1 cellular context compared by ENCODE assay signal in the genomic region with DNA sequence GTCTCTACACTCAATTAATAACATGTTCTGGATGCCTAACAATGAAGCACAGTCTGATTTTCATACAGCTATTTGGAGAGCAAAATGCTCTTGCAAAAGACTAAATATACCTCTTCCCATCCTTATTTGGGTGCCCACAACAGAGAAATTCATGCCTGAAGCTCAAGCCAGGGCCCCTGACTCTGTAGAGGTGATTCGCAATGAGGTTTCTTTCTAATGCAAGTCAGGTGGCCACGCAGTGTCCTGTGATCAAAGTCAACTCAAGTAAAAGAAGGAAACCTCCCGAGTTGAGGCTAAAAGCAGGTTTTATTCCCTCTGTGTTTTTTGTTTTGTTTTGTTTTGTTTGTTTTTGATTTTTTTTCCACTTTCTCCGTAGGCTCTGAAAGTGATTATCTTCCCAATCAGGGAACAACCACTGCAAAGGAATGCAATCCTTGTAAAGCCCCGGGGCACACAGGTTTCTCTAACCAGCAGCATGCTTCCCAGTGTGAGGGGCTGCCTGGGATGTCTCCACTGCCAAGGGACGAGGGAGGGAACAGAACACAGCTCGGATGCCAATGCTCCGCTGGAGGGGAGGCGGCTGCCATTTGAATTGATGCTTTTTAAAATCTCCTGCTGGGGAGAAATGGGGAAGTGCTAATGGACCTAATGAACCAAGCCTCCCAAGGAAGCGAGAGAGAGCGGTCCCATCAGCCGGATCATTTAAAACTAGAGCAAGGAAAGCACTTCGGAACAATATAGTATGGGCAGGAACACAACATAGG.
TF ChIP-seq lines count a peak whose summit lies in the region.

No MANE protein-coding gene starts in this region.

TF ChIP-seq in GM23338, 12 proteins besides CTCF, POLR2A, EP300 and RAD21:
- TF ChIP-seq ZNF331 (CRISPR knock-in tag; IDR thresholded peaks at IDR 0.05; ENCODE audit: low read depth): no peak
- TF ChIP-seq, protein P1, sequence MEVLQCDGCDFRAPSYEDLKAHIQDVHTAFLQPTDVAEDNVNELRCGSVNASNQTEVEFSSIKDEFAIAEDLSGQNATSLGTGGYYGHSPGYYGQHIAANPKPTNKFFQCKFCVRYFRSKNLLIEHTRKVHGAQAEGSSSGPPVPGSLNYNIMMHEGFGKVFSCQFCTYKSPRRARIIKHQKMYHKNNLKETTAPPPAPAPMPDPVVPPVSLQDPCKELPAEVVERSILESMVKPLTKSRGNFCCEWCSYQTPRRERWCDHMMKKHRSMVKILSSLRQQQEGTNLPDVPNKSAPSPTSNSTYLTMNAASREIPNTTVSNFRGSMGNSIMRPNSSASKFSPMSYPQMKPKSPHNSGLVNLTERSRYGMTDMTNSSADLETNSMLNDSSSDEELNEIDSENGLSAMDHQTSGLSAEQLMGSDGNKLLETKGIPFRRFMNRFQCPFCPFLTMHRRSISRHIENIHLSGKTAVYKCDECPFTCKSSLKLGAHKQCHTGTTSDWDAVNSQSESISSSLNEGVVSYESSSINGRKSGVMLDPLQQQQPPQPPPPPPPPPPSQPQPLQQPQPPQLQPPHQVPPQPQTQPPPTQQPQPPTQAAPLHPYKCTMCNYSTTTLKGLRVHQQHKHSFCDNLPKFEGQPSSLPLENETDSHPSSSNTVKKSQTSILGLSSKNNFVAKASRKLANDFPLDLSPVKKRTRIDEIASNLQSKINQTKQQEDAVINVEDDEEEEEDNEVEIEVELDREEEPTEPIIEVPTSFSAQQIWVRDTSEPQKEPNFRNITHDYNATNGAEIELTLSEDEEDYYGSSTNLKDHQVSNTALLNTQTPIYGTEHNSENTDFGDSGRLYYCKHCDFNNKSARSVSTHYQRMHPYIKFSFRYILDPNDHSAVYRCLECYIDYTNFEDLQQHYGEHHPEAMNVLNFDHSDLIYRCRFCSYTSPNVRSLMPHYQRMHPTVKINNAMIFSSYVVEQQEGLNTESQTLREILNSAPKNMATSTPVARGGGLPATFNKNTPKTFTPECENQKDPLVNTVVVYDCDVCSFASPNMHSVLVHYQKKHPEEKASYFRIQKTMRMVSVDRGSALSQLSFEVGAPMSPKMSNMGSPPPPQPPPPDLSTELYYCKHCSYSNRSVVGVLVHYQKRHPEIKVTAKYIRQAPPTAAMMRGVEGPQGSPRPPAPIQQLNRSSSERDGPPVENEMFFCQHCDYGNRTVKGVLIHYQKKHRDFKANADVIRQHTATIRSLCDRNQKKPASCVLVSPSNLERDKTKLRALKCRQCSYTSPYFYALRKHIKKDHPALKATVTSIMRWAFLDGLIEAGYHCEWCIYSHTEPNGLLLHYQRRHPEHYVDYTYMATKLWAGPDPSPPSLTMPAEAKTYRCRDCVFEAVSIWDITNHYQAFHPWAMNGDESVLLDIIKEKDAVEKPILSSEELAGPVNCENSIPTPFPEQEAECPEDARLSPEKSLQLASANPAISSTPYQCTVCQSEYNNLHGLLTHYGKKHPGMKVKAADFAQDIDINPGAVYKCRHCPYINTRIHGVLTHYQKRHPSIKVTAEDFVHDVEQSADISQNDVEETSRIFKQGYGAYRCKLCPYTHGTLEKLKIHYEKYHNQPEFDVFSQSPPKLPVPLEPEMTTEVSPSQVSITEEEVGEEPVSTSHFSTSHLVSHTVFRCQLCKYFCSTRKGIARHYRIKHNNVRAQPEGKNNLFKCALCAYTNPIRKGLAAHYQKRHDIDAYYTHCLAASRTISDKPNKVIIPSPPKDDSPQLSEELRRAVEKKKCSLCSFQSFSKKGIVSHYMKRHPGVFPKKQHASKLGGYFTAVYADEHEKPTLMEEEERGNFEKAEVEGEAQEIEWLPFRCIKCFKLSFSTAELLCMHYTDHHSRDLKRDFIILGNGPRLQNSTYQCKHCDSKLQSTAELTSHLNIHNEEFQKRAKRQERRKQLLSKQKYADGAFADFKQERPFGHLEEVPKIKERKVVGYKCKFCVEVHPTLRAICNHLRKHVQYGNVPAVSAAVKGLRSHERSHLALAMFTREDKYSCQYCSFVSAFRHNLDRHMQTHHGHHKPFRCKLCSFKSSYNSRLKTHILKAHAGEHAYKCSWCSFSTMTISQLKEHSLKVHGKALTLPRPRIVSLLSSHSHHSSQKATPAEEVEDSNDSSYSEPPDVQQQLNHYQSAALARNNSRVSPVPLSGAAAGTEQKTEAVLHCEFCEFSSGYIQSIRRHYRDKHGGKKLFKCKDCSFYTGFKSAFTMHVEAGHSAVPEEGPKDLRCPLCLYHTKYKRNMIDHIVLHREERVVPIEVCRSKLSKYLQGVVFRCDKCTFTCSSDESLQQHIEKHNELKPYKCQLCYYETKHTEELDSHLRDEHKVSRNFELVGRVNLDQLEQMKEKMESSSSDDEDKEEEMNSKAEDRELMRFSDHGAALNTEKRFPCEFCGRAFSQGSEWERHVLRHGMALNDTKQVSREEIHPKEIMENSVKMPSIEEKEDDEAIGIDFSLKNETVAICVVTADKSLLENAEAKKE (CRISPR knock-in tag; IDR thresholded peaks at IDR 0.05): no peak
- TF ChIP-seq ZNF114 (CRISPR knock-in tag; IDR thresholded peaks at IDR 0.05): no peak
- no peak for TF ChIP-seq JUNB (IDR thresholded peaks at IDR 0.05; ENCODE audit: unreplicated experiment)
- no peak for TF ChIP-seq EZH2phosphoT487 (IDR thresholded peaks at IDR 0.05; ENCODE audit: unreplicated experiment)
- TF ChIP-seq, protein P2, sequence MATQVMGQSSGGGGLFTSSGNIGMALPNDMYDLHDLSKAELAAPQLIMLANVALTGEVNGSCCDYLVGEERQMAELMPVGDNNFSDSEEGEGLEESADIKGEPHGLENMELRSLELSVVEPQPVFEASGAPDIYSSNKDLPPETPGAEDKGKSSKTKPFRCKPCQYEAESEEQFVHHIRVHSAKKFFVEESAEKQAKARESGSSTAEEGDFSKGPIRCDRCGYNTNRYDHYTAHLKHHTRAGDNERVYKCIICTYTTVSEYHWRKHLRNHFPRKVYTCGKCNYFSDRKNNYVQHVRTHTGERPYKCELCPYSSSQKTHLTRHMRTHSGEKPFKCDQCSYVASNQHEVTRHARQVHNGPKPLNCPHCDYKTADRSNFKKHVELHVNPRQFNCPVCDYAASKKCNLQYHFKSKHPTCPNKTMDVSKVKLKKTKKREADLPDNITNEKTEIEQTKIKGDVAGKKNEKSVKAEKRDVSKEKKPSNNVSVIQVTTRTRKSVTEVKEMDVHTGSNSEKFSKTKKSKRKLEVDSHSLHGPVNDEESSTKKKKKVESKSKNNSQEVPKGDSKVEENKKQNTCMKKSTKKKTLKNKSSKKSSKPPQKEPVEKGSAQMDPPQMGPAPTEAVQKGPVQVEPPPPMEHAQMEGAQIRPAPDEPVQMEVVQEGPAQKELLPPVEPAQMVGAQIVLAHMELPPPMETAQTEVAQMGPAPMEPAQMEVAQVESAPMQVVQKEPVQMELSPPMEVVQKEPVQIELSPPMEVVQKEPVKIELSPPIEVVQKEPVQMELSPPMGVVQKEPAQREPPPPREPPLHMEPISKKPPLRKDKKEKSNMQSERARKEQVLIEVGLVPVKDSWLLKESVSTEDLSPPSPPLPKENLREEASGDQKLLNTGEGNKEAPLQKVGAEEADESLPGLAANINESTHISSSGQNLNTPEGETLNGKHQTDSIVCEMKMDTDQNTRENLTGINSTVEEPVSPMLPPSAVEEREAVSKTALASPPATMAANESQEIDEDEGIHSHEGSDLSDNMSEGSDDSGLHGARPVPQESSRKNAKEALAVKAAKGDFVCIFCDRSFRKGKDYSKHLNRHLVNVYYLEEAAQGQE (IDR thresholded peaks at IDR 0.05; ENCODE audit: unreplicated experiment): no peak
- TF ChIP-seq POLR2AphosphoS5 (IDR thresholded peaks at IDR 0.05; ENCODE audit: low read depth): no peak
- TF ChIP-seq NANOG (IDR thresholded peaks at IDR 0.05; ENCODE audit: borderline replicate concordance): no peak
- TF ChIP-seq STAT1 (IDR thresholded peaks at IDR 0.05; ENCODE audit: unreplicated experiment): no peak
- TF ChIP-seq EZH2 (IDR thresholded peaks at IDR 0.05; ENCODE audit: low read depth, unreplicated experiment): no peak
- TF ChIP-seq CREB1 (CRISPR knock-in tag; IDR thresholded peaks at IDR 0.05; ENCODE audit: low read depth): no peak
- TF ChIP-seq, protein P3, sequence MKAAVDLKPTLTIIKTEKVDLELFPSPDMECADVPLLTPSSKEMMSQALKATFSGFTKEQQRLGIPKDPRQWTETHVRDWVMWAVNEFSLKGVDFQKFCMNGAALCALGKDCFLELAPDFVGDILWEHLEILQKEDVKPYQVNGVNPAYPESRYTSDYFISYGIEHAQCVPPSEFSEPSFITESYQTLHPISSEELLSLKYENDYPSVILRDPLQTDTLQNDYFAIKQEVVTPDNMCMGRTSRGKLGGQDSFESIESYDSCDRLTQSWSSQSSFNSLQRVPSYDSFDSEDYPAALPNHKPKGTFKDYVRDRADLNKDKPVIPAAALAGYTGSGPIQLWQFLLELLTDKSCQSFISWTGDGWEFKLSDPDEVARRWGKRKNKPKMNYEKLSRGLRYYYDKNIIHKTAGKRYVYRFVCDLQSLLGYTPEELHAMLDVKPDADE (IDR thresholded peaks at IDR 0.05): no peak
